In the genomic region with DNA sequence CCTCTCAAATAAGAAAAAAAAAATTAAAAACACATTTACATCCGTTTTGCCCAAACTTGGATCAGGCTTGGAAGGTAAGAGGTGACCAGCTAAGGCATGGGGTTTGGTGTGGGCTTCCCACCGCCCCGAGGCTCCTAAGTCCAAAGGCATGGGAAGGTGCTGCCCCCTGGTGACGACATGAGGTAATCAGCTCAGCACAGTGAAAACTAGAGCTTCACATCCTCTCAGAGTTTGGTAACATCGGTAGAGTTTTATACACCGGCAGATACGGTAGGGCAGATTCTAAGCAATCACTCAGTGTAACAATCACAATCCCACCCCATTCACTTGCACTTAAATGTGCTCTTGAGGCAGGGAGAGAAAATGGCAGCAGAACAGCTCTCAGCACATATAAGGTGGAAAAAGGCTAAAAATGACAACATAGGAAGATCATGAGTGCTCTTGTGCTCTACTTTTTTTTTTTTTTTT, we compare ENCODE assay signal across 1 cellular context.
TF ChIP-seq lines count a peak whose summit lies in the region.

No MANE protein-coding gene starts in this region.

TF ChIP-seq in K562, 482 proteins besides CTCF, POLR2A, EP300 and RAD21 (continued from another document):
- TF ChIP-seq CREM (IDR thresholded peaks at IDR 0.05; ENCODE audit: low read depth) (0 out of 2 replicates have a peak, but pooled peaks have one; percentile 46), TEAD2 (tag; IDR thresholded peaks at IDR 0.05) (no peak)
- TF ChIP-seq, protein P1, sequence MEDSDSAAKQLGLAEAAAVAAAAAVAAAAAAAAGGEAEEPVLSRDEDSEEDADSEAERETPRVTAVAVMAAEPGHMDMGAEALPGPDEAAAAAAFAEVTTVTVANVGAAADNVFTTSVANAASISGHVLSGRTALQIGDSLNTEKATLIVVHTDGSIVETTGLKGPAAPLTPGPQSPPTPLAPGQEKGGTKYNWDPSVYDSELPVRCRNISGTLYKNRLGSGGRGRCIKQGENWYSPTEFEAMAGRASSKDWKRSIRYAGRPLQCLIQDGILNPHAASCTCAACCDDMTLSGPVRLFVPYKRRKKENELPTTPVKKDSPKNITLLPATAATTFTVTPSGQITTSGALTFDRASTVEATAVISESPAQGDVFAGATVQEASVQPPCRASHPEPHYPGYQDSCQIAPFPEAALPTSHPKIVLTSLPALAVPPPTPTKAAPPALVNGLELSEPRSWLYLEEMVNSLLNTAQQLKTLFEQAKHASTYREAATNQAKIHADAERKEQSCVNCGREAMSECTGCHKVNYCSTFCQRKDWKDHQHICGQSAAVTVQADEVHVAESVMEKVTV (CRISPR knock-in tag; IDR thresholded peaks at IDR 0.05) = peak; percentile 91
